22 cellular contexts compared by ENCODE assay signal in genomic region chr2:11758187-11758586, GRCh38. TPM values are rescaled to one million over a fixed set of nuclear protein-coding genes. Genes with fewer than 3 reads are reported as not detected.
DNase-seq lines count a peak whose midpoint lies in the region; ATAC-seq and TF ChIP-seq lines count a peak whose summit lies in the region.
"Had no signal": no experiment of that assay in that cellular context is flagged by ENCODE, and none has a peak within 500 bp of the region (broad histone marks: within the 10 kb centered on the region; RNA-seq: fewer than 3 reads in every experiment).

No MANE protein-coding gene starts in this region.

- DNase-seq in activated naive CD4-positive, alpha-beta T cell (lab: John Stamatoyannopoulos, UW): no peak
- DNase-seq in central memory CD8-positive, alpha-beta T cell (ENCODE audit: low spot score in 2 of 2): no peak
- DNase-seq in sigmoid colon: peak; percentile 4
- no peak for DNase-seq in erythroblast (lab: John Stamatoyannopoulos, UW)
- DNase-seq in NCI-H2029 (lab: John Stamatoyannopoulos, UW): no peak
- DNase-seq: activated CD4-positive, alpha-beta T cell treated with anti-CD3 and anti-CD28 coated beads, Interleukin-2, amount 50 U/mL, for 1 hour; DMS79 treated with DMSO at 0.1 percent for 48 hours; NCI-H1048; NCI-H1930; NCI-H446; OCI-M1; retina; Right ventricle myocardium superior; stimulated activated CD4-positive, alpha-beta T cell treated with anti-CD3 and anti-CD28 coated beads, Interleukin-4, amount 100 ng/mL, for 24 hours; stomach had no signal

- peaks cover 11% of the 10 kb centered on the region for H3K36me3 Mint-ChIP-seq in activated naive CD4-positive, alpha-beta T cell treated with anti-CD3 and anti-CD28 coated beads, Interleukin-2, amount 50 U/mL, for 24 hours
- H3K36me3 Mint-ChIP-seq in central memory CD8-positive, alpha-beta T cell (ENCODE audit: insufficient read depth): peaks cover 8% of the 10 kb centered on the region

- H4K20me1 ChIP-seq in SU-DHL-6 (ENCODE audit: low read depth, low read length): 0 out of 2 replicates have a peak, but pooled peaks cover 3% of the 10 kb centered on the region

- H3K9me3 Mint-ChIP-seq in activated naive CD4-positive, alpha-beta T cell treated with anti-CD3 and anti-CD28 coated beads, Interleukin-2, amount 50 U/mL, for 24 hours: no peaks in the 10 kb centered on the region
- H3K9me3 Mint-ChIP-seq in central memory CD8-positive, alpha-beta T cell: no peaks in the 10 kb centered on the region

- H3K27me3 Mint-ChIP-seq in activated naive CD4-positive, alpha-beta T cell treated with anti-CD3 and anti-CD28 coated beads, Interleukin-2, amount 50 U/mL, for 24 hours: no peaks in the 10 kb centered on the region
- no peaks in the 10 kb centered on the region for H3K27me3 Mint-ChIP-seq in central memory CD8-positive, alpha-beta T cell
- H3K27me3 Mint-ChIP-seq: brain had no signal

- H3F3A ChIP-seq in SU-DHL-6 (ENCODE audit: insufficient read depth): peaks cover 39% of the 10 kb centered on the region

- peaks cover 0 to 17% (median 16%) of the 10 kb centered on the region in 4 donors for H3K4me1 ChIP-seq in sigmoid colon

- no peak for TF ChIP-seq POLR2A in sigmoid colon (IDR thresholded peaks at IDR 0.05)
- no peak for TF ChIP-seq POLR2A in erythroblast (IDR thresholded peaks at IDR 0.05; ENCODE audit: low read length)

- H3K9me3 ChIP-seq in SU-DHL-6 (ENCODE audit: insufficient read depth, low read length) (no peaks in the 10 kb centered on the region), sigmoid colon (no peaks in the 10 kb centered on the region)
- H3K9me3 ChIP-seq: stomach, tibial nerve had no signal

- no peak for TF ChIP-seq EP300 in sigmoid colon (IDR thresholded peaks at IDR 0.05)

- H3K9ac ChIP-seq in SU-DHL-6 (ENCODE audit: low read length): no peak overlapping the region
- H3K9ac ChIP-seq: KMS-11 had no signal

- H3K4me2 ChIP-seq in SU-DHL-6 (ENCODE audit: low read depth, low read length, poor library complexity, severe bottlenecking): no peak overlapping the region
- H3K4me2 ChIP-seq: KMS-11 had no signal

- WGBS in sigmoid colon, 2 donors: 94 to 96% methylated on average over 4 of the region's 4 CpGs

- H3K4me3 Mint-ChIP-seq in activated naive CD4-positive, alpha-beta T cell treated with anti-CD3 and anti-CD28 coated beads, Interleukin-2, amount 50 U/mL, for 24 hours: peak overlapping the region; percentile 19
- no peak overlapping the region for H3K4me3 Mint-ChIP-seq in central memory CD8-positive, alpha-beta T cell
- H3K4me3 Mint-ChIP-seq: brain had no signal

- peaks cover 79% of the 10 kb centered on the region for H3K79me2 ChIP-seq in SU-DHL-6 (ENCODE audit: insufficient read depth, low read length)

- no peak overlapping the region for H3K4me3 ChIP-seq in SU-DHL-6 (ENCODE audit: insufficient read depth, low read length, poor library complexity, severe bottlenecking)
- no peak overlapping the region for H3K4me3 ChIP-seq in sigmoid colon
- H3K4me3 ChIP-seq: GM12878, stomach, tibial nerve had no signal

- no peak overlapping the region for H2AFZ ChIP-seq in SU-DHL-6 (ENCODE audit: low read depth, low read length, severe bottlenecking)

- intact Hi-C loops in sigmoid colon (cut with DNase I): no loop called here

- H3K27ac ChIP-seq in SU-DHL-6 (ENCODE audit: low read depth, low read length): peak overlapping the region; percentile 98; the same call in 1 of the 2 replicates
- no peak overlapping the region for H3K27ac ChIP-seq in sigmoid colon
- H3K27ac ChIP-seq: KMS-11 had no signal

- TF ChIP-seq CTCF in SU-DHL-6 (IDR thresholded peaks at IDR 0.05; ENCODE audit: insufficient read depth, low read length, poor library complexity, severe bottlenecking): no peak
- no peak for TF ChIP-seq CTCF in sigmoid colon (IDR thresholded peaks at IDR 0.05)

- H3K9me2 ChIP-seq in SU-DHL-6 (replicated peaks; ENCODE audit: insufficient read depth, low read length): no peaks in the 10 kb centered on the region

- no peak for ATAC-seq in central memory CD8-positive, alpha-beta T cell (replicated peaks; ENCODE audit: extremely low read depth, poor library complexity, severe bottlenecking)
- ATAC-seq in GM19467 (IDR thresholded peaks at IDR 0.05; ENCODE audit: unreplicated experiment): no peak
- ATAC-seq: GM12878 had no signal

- peaks cover 86% of the 10 kb centered on the region for H3K4me1 Mint-ChIP-seq in activated naive CD4-positive, alpha-beta T cell treated with anti-CD3 and anti-CD28 coated beads, Interleukin-2, amount 50 U/mL, for 24 hours
- peaks cover 75% of the 10 kb centered on the region for H3K4me1 Mint-ChIP-seq in central memory CD8-positive, alpha-beta T cell

- H3K27me3 ChIP-seq in SU-DHL-6 (ENCODE audit: low read length): no peaks in the 10 kb centered on the region
- H3K27me3 ChIP-seq in sigmoid colon: no peaks in the 10 kb centered on the region
- H3K27me3 ChIP-seq: stomach, tibial nerve had no signal

- peak overlapping the region; percentile 90 for H3K27ac Mint-ChIP-seq in activated naive CD4-positive, alpha-beta T cell treated with anti-CD3 and anti-CD28 coated beads, Interleukin-2, amount 50 U/mL, for 24 hours
- H3K27ac Mint-ChIP-seq in central memory CD8-positive, alpha-beta T cell (ENCODE audit: low read depth): peak overlapping the region; percentile 77

- peaks cover 8% of the 10 kb centered on the region; the same call in 1 of the 2 replicates for H3K36me3 ChIP-seq in SU-DHL-6 (ENCODE audit: low read length)
- H3K36me3 ChIP-seq in sigmoid colon: no peaks in the 10 kb centered on the region

RNA-seq across cellular contexts. Expression of gene LPIN1, which starts 11.8 kb away (rescaled TPM):
- 10 to 100 TPM; 27.5 to 37.4 (median 30.6) TPM for total RNA-seq in sigmoid colon
- 10 to 100 TPM in 1 of 3 donors, 1 to 10 TPM in 2; 4.2 to 29.2 (median 4.9) TPM for polyA plus RNA-seq in sigmoid colon
